In the genomic region with DNA sequence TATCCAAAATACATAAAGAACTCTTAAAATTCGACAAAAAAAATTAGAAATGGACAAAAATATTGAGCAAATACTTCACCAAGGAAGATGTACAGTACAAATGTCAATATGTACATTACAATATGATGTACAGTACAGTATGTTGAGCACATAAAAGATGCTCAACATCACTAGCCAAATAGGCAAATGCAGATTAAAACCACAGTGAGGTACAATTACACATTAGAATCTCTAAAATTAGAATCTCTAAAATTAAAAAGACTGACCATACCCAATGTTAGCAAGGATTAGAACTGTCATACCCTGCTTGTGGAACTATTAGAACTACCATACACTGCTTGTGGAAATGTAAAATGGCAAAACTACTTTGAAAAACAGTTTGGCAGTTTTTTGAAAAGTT, we compare ENCODE assay signal across 26 cellular contexts.
"Had no signal": no experiment of that assay in that cellular context is flagged by ENCODE, and none has a peak within 500 bp of the region (broad histone marks: within the 10 kb centered on the region; RNA-seq: fewer than 3 reads in every experiment).

No MANE protein-coding gene starts in this region.

- H3K4me1 ChIP-seq: SJSA1 had no signal

- H3K36me3 ChIP-seq: SJSA1 had no signal

- H3K27ac ChIP-seq: SJSA1, SK-N-MC had no signal

- FAIRE-seq: HepG2, RCC 7860 had no signal

- H3K9me3 ChIP-seq: SJSA1 had no signal

- H3K4me3 ChIP-seq: SJSA1, SK-N-MC had no signal

- DNase-seq: IMR-90, KG1, MV-4-11, NCI-H1048, NCI-H1105, NCI-H1417, NCI-H1436 treated with DMSO at 0.1 percent for 48 hours, NCI-H1694, NCI-H187 treated with DMSO at 0.1 percent for 48 hours, NCI-H2081, NCI-H2107, NCI-H226, NCI-H446, NCI-H510A, NCI-H524 treated with DMSO at 0.1 percent for 48 hours, NCI-H69, NCI-H774, Right ventricle myocardium superior, RPMI8226, SIG-M5, SW 1271, T-helper 1 cell had no signal
